Comparison of ENCODE assay signal across 1 cellular context in the genomic region with DNA sequence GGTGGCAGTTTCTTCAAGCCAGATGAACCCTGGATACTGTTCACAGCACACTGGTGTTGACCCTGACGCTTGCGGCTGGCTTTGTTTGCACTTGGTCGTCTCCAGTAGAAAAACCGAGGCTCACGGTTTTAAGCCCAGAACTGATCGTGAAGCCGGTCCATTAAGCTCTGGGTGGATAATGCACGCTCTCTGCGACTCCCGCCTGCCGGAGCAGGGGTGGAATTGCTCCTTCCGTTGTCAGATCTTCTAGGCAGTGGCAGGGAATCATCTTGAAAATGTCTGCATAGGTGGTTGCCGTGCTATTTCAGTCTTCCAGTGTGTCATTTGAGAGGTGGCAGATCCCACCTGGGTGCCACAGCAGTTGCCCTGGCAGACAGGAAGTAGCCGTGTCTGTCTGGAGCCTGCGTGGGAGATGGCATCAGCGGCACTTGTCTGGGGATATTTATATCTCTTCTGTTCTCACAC.
TF ChIP-seq lines count a peak whose summit lies in the region.

No MANE protein-coding gene starts in this region.

TF ChIP-seq in GM23338, 12 proteins besides CTCF, POLR2A, EP300 and RAD21 (continued from another document):
- TF ChIP-seq ZNF462 (CRISPR knock-in tag; IDR thresholded peaks at IDR 0.05) (no peak), CREB1 (CRISPR knock-in tag; IDR thresholded peaks at IDR 0.05; ENCODE audit: low read depth) (no peak), ZNF331 (CRISPR knock-in tag; IDR thresholded peaks at IDR 0.05; ENCODE audit: low read depth) (no peak), JUNB (IDR thresholded peaks at IDR 0.05; ENCODE audit: unreplicated experiment) (no peak)
- TF ChIP-seq, protein P1, sequence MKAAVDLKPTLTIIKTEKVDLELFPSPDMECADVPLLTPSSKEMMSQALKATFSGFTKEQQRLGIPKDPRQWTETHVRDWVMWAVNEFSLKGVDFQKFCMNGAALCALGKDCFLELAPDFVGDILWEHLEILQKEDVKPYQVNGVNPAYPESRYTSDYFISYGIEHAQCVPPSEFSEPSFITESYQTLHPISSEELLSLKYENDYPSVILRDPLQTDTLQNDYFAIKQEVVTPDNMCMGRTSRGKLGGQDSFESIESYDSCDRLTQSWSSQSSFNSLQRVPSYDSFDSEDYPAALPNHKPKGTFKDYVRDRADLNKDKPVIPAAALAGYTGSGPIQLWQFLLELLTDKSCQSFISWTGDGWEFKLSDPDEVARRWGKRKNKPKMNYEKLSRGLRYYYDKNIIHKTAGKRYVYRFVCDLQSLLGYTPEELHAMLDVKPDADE (IDR thresholded peaks at IDR 0.05): no peak
